In genomic region chr2:126971481-126972271, GRCh38 we compare ENCODE assay signal across 8 cellular contexts.
DNase-seq lines count a peak whose midpoint lies in the region; ATAC-seq and TF ChIP-seq lines count a peak whose summit lies in the region.

No MANE protein-coding gene starts in this region.

- 34% methylated on average over 31 of the region's 43 CpGs for WGBS in hepatocyte (ENCODE audit: low lambda C conversion rate, missing lambda C conversion rate)

- H3K4me2 ChIP-seq in hepatocyte: peak overlapping the region; percentile 83

- H3K27ac Mint-ChIP-seq in T-helper 2 cell treated with Interferon-gamma antibody and Interleukin-4, amounts not matched to agents 5 μg/mL and 100 μg/mL, for 36 hours: no peak overlapping the region

- H3K4me1 ChIP-seq in hepatocyte (ENCODE audit: insufficient read depth): peaks cover 3% of the 10 kb centered on the region

- H3K36me3 Mint-ChIP-seq in T-helper 2 cell treated with Interferon-gamma antibody and Interleukin-4, amounts not matched to agents 5 μg/mL and 100 μg/mL, for 36 hours (ENCODE audit: low read depth): no peaks in the 10 kb centered on the region

- H3K4me3 ChIP-seq in GM12865 (ENCODE audit: low read depth, low read length) (no peak overlapping the region), hepatocyte (no peak overlapping the region), skeletal muscle cell (ENCODE audit: low read depth, low read length) (peak overlapping the region; percentile 44)

- H3K27me3 ChIP-seq in hepatocyte: peaks cover 6% of the 10 kb centered on the region

- H2AFZ ChIP-seq in hepatocyte: peak overlapping the region; percentile 22

- CTCF ChIA-PET in HEK293T (lab: Yijun Ruan, JAX): interaction anchor here (0.6 to 1.9 kb wide), 17 partner anchors 8 to 422 kb away, joined by 3 to 7 read pairs (median 4); no protein-coding TSS in a partner anchor

- DNase-seq in GM12865 (ENCODE audit: low read depth) (peak; percentile 68), HEK293T (ENCODE audit: extremely low spot score) (peak; percentile 87), MV-4-11 (lab: John Stamatoyannopoulos, UW) (peak; percentile 45), anterior cingulate cortex (lab: John Stamatoyannopoulos, UW) (peak; percentile 24 to 94 (median 74)), hepatocyte (ENCODE audit: low spot score) (peak; percentile 88), skeletal muscle cell (ENCODE audit: low read depth) (no peak)
- DNase-seq in T-helper 2 cell treated with Interferon-gamma antibody and Interleukin-4, amounts not matched to agents 5 μg/mL and 100 μg/mL, for 36 hours (ENCODE audit: low spot score): peak; percentile 44

- H3K4me3 Mint-ChIP-seq in T-helper 2 cell treated with Interferon-gamma antibody and Interleukin-4, amounts not matched to agents 5 μg/mL and 100 μg/mL, for 36 hours: peak overlapping the region; percentile 31

- H3K9me3 Mint-ChIP-seq in T-helper 2 cell treated with Interferon-gamma antibody and Interleukin-4, amounts not matched to agents 5 μg/mL and 100 μg/mL, for 36 hours: no peaks in the 10 kb centered on the region

- POLR2A ChIA-PET in HEK293T (lab: Yijun Ruan, JAX): no interaction called here

- H3K36me3 ChIP-seq in hepatocyte (replicated peaks; ENCODE audit: insufficient read depth, low read depth): no peaks in the 10 kb centered on the region

- no peaks in the 10 kb centered on the region for H3K9me2 ChIP-seq in hepatocyte (replicated peaks; ENCODE audit: insufficient read depth)

- peaks cover 43% of the 10 kb centered on the region for H3K27me3 Mint-ChIP-seq in T-helper 2 cell treated with Interferon-gamma antibody and Interleukin-4, amounts not matched to agents 5 μg/mL and 100 μg/mL, for 36 hours (ENCODE audit: low read depth)

- H3K79me2 ChIP-seq in hepatocyte: no peaks in the 10 kb centered on the region

- H3K9me3 ChIP-seq in hepatocyte (ENCODE audit: low read depth): no peaks in the 10 kb centered on the region

- TF ChIP-seq CTCF in GM12865 (IDR thresholded peaks at IDR 0.05; ENCODE audit: insufficient read depth, low read depth, low read length, missing control alignments) (peak; percentile 95), hepatocyte (IDR thresholded peaks at IDR 0.05; ENCODE audit: poor library complexity) (peak; percentile 96)

- no peaks in the 10 kb centered on the region for H3K4me1 Mint-ChIP-seq in T-helper 2 cell treated with Interferon-gamma antibody and Interleukin-4, amounts not matched to agents 5 μg/mL and 100 μg/mL, for 36 hours (ENCODE audit: low read depth)

- no peaks in the 10 kb centered on the region for H4K20me1 ChIP-seq in hepatocyte (ENCODE audit: insufficient read depth, poor library complexity, severe bottlenecking)

- H3K27ac ChIP-seq in hepatocyte: no peak overlapping the region

- ATAC-seq in HG03457 (IDR thresholded peaks at IDR 0.05; ENCODE audit: unreplicated experiment): no peak

TF ChIP-seq in HEK293T, 16 proteins besides CTCF, POLR2A, EP300 and RAD21:
- peak; percentile 42; the same call in 1 of the 2 replicates for TF ChIP-seq L3MBTL2 (conservative IDR thresholded peaks at IDR 0.05)
- no peak for TF ChIP-seq FOXM1 (IDR thresholded peaks at IDR 0.05; ENCODE audit: borderline replicate concordance)
